In the genomic region with DNA sequence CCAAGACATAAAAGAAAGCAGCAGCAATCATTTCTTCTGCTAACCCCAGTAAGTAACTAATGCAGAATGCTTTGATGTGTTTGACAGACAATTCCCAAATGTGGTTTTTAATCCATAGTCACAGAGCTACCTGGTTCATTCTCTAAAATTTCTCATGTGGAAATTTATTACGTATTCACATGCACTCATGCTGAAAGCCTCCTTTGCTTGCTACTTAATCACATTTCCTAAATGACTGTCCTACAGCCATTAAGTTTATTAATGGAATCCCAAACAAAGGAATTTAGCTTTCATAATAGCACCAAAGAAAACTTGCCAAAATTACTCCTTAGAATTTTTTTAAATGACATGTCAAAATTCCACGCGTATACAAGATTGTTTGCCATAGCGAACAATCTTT, we compare ENCODE assay signal across 23 cellular contexts.
DNase-seq lines count a peak whose midpoint lies in the region; TF ChIP-seq lines count a peak whose summit lies in the region.
"Had no signal": no experiment of that assay in that cellular context is flagged by ENCODE, and none has a peak within 500 bp of the region (broad histone marks: within the 10 kb centered on the region; RNA-seq: fewer than 3 reads in every experiment).

No MANE protein-coding gene starts in this region.

- TF ChIP-seq RAD21 in Ishikawa (IDR thresholded peaks at IDR 0.05; ENCODE audit: low read depth) (no peak), neural cell (conservative IDR thresholded peaks at IDR 0.05) (no peak)

- no peaks in the 10 kb centered on the region for H3K4me1 Mint-ChIP-seq in chondrocyte (ENCODE audit: low read depth)
- H3K4me1 Mint-ChIP-seq: CD14-positive monocyte; CD4-positive, alpha-beta memory T cell; CD4-positive, CD25-positive, alpha-beta regulatory T cell; CD8-positive, alpha-beta memory T cell had no signal

- H3K27me3 Mint-ChIP-seq in chondrocyte (ENCODE audit: low read depth) = peaks cover 37% of the 10 kb centered on the region
- H3K27me3 Mint-ChIP-seq: CD4-positive, CD25-positive, alpha-beta regulatory T cell had no signal

- H3K9ac ChIP-seq in neural cell (ENCODE audit: low read length) = no peak overlapping the region
- H3K9ac ChIP-seq: BLaER1 had no signal

- DNase-seq in NCI-H69 (lab: John Stamatoyannopoulos, UW) (peak; percentile 41), chondrocyte (ENCODE audit: low spot score) (no peak), WERI-Rb-1 (no peak)
- DNase-seq: 8988T; ACHN; BE2C; C1 segment of cervical spinal cord; CD4-positive, alpha-beta memory T cell; CD4-positive, CD25-positive, alpha-beta regulatory T cell; CD8-positive, alpha-beta memory T cell; COR-L47; DMS 273 treated with DMSO at 0.1 percent for 48 hours; DMS153; DMS53; DMS79; DND-41; EL; GDM1 had no signal

- H3K27me3 ChIP-seq in neural cell (ENCODE audit: insufficient read depth, low read depth, low read length) (no peaks in the 10 kb centered on the region), WERI-Rb-1 (ENCODE audit: insufficient read depth, low read depth, severe bottlenecking) (no peaks in the 10 kb centered on the region)
- H3K27me3 ChIP-seq: BE2C, BLaER1 had no signal

- peak overlapping the region; percentile 39 for H3K27ac ChIP-seq in neural cell (ENCODE audit: low read length)
- no peak overlapping the region for H3K27ac ChIP-seq in WERI-Rb-1
- H3K27ac ChIP-seq: BLaER1 had no signal

- no peaks in the 10 kb centered on the region for H3F3A ChIP-seq in neural cell (ENCODE audit: insufficient read depth, low read length, poor library complexity, severe bottlenecking)

- H3K9me2 ChIP-seq in neural cell (ENCODE audit: insufficient read depth, low read length) = no peaks in the 10 kb centered on the region

- no peak overlapping the region for H3K27ac Mint-ChIP-seq in chondrocyte (ENCODE audit: unreplicated experiment)
- H3K27ac Mint-ChIP-seq: CD14-positive monocyte; CD4-positive, alpha-beta memory T cell; CD8-positive, alpha-beta memory T cell had no signal

- H3K9me3 ChIP-seq in neural cell (ENCODE audit: low read length) (no peaks in the 10 kb centered on the region), WERI-Rb-1 (ENCODE audit: severe bottlenecking) (no peaks in the 10 kb centered on the region)
- H3K9me3 ChIP-seq: BE2C, BLaER1 had no signal

- no peak overlapping the region for H3K4me3 ChIP-seq in neural cell (ENCODE audit: low read length)
- H3K4me3 ChIP-seq in WERI-Rb-1 (ENCODE audit: low read depth, low read length) = no peak overlapping the region
- H3K4me3 ChIP-seq: BLaER1, GM12878 had no signal

- no peaks in the 10 kb centered on the region for H4K20me1 ChIP-seq in neural cell (ENCODE audit: insufficient read depth)
- H4K20me1 ChIP-seq: BLaER1 had no signal

- peaks cover 1% of the 10 kb centered on the region for H3K36me3 Mint-ChIP-seq in chondrocyte (ENCODE audit: low read depth)
- H3K36me3 Mint-ChIP-seq: CD14-positive monocyte; CD4-positive, alpha-beta memory T cell; CD4-positive, CD25-positive, alpha-beta regulatory T cell; CD8-positive, alpha-beta memory T cell had no signal

- TF ChIP-seq EP300 in Ishikawa (IDR thresholded peaks at IDR 0.05; ENCODE audit: borderline replicate concordance) (peak; percentile 61; the same call in 1 of the 2 replicates), neural cell (conservative IDR thresholded peaks at IDR 0.05; ENCODE audit: poor library complexity, severe bottlenecking) (peak; percentile 11)

- H3K4me3 Mint-ChIP-seq in chondrocyte (ENCODE audit: unreplicated experiment) = no peak overlapping the region
- H3K4me3 Mint-ChIP-seq: CD14-positive monocyte; CD4-positive, alpha-beta memory T cell; CD4-positive, CD25-positive, alpha-beta regulatory T cell; CD8-positive, alpha-beta memory T cell had no signal

- H2AFZ ChIP-seq in neural cell (ENCODE audit: low read depth, low read length) = no peak overlapping the region

- no peaks in the 10 kb centered on the region for H3K79me2 ChIP-seq in neural cell (replicated peaks; ENCODE audit: insufficient read depth, low read length)

- peaks cover 8% of the 10 kb centered on the region for H3K9me3 Mint-ChIP-seq in chondrocyte (ENCODE audit: low read depth)

- TF ChIP-seq CTCF in neural cell (IDR thresholded peaks at IDR 0.05; ENCODE audit: poor library complexity, severe bottlenecking) (no peak), chondrocyte (IDR thresholded peaks at IDR 0.05) (no peak), WERI-Rb-1 (IDR thresholded peaks at IDR 0.05; ENCODE audit: low read depth, low read length) (no peak)

- no peak overlapping the region for H3K4me2 ChIP-seq in neural cell (ENCODE audit: low read length)
- H3K4me2 ChIP-seq: BLaER1 had no signal

- H3K36me3 ChIP-seq in neural cell (ENCODE audit: insufficient read depth, low read length) (no peaks in the 10 kb centered on the region), WERI-Rb-1 (no peaks in the 10 kb centered on the region)
- H3K36me3 ChIP-seq: BE2C, BLaER1 had no signal

TF ChIP-seq in Ishikawa, 13 proteins besides CTCF, POLR2A, EP300 and RAD21:
- TF ChIP-seq CREB1 (IDR thresholded peaks at IDR 0.05; ENCODE audit: low read depth) (0 out of 2 replicates have a peak, but pooled peaks have one; percentile 16), FOXM1 (IDR thresholded peaks at IDR 0.05; ENCODE audit: borderline replicate concordance, low read depth) (0 out of 2 replicates have a peak, but pooled peaks have one; percentile 49), CEBPB (IDR thresholded peaks at IDR 0.05) (peak; percentile 37; the same call in 1 of the 2 replicates), TEAD4 (IDR thresholded peaks at IDR 0.05) (peak; percentile 63), TCF12 (IDR thresholded peaks at IDR 0.05; ENCODE audit: low read depth) (peak; percentile 59), NFIC (IDR thresholded peaks at IDR 0.05) (peak; percentile 75)
- TF ChIP-seq, protein P1, sequence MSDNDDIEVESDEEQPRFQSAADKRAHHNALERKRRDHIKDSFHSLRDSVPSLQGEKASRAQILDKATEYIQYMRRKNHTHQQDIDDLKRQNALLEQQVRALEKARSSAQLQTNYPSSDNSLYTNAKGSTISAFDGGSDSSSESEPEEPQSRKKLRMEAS (IDR thresholded peaks at IDR 0.05) = no peak
- TF ChIP-seq, protein P2, sequence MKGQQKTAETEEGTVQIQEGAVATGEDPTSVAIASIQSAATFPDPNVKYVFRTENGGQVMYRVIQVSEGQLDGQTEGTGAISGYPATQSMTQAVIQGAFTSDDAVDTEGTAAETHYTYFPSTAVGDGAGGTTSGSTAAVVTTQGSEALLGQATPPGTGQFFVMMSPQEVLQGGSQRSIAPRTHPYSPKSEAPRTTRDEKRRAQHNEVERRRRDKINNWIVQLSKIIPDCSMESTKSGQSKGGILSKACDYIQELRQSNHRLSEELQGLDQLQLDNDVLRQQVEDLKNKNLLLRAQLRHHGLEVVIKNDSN (IDR thresholded peaks at IDR 0.05) = no peak

TF ChIP-seq in neural cell, 6 proteins besides CTCF, POLR2A, EP300 and RAD21:
- TF ChIP-seq SMC3 (conservative IDR thresholded peaks at IDR 0.05; ENCODE audit: poor library complexity) = no peak
- no peak for TF ChIP-seq POLR2AphosphoS5 (IDR thresholded peaks at IDR 0.05)
- no peak for TF ChIP-seq EZH2 (IDR thresholded peaks at IDR 0.05; ENCODE audit: borderline replicate concordance, insufficient read depth, low read length, poor library complexity, severe bottlenecking)
- no peak for TF ChIP-seq MXI1 (conservative IDR thresholded peaks at IDR 0.05; ENCODE audit: poor library complexity, severe bottlenecking)
- no peak for TF ChIP-seq TAF1 (IDR thresholded peaks at IDR 0.05; ENCODE audit: low read depth)
- TF ChIP-seq, protein P3, sequence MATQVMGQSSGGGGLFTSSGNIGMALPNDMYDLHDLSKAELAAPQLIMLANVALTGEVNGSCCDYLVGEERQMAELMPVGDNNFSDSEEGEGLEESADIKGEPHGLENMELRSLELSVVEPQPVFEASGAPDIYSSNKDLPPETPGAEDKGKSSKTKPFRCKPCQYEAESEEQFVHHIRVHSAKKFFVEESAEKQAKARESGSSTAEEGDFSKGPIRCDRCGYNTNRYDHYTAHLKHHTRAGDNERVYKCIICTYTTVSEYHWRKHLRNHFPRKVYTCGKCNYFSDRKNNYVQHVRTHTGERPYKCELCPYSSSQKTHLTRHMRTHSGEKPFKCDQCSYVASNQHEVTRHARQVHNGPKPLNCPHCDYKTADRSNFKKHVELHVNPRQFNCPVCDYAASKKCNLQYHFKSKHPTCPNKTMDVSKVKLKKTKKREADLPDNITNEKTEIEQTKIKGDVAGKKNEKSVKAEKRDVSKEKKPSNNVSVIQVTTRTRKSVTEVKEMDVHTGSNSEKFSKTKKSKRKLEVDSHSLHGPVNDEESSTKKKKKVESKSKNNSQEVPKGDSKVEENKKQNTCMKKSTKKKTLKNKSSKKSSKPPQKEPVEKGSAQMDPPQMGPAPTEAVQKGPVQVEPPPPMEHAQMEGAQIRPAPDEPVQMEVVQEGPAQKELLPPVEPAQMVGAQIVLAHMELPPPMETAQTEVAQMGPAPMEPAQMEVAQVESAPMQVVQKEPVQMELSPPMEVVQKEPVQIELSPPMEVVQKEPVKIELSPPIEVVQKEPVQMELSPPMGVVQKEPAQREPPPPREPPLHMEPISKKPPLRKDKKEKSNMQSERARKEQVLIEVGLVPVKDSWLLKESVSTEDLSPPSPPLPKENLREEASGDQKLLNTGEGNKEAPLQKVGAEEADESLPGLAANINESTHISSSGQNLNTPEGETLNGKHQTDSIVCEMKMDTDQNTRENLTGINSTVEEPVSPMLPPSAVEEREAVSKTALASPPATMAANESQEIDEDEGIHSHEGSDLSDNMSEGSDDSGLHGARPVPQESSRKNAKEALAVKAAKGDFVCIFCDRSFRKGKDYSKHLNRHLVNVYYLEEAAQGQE (IDR thresholded peaks at IDR 0.05; ENCODE audit: borderline replicate concordance) = no peak
